24 cellular contexts compared by ENCODE assay signal in the genomic region with DNA sequence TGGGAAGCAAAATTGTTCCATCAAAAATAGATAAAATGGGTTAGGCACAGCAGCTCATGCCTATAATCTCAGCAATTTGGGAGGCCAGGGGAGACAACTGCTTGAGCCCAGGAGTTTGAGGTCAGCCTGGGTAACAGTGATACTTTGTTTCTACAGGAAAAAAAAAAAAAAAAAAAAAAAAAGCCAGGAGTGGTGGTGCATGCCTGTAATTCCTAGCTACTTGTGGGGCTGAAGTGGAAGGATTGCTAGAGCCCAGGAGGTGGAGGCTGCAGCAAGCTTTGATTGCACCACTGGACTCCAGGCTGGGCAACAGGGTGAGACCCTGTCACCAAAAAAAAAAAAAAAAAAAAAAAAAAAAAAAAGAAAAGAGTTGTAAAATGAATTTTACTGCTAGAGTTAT. TPM values are rescaled to one million over a fixed set of nuclear protein-coding genes. Genes with fewer than 3 reads are reported as not detected.
DNase-seq lines count a peak whose midpoint lies in the region; ATAC-seq, FAIRE-seq and TF ChIP-seq lines count a peak whose summit lies in the region.
"Had no signal": no experiment of that assay in that cellular context is flagged by ENCODE, and none has a peak within 500 bp of the region (broad histone marks: within the 10 kb centered on the region; RNA-seq: fewer than 3 reads in every experiment).

No MANE protein-coding gene starts in this region.

- H3K27me3 Mint-ChIP-seq in natural killer cell (ENCODE audit: low read depth in 2 of 2): no peaks in the 10 kb centered on the region
- H3K27me3 Mint-ChIP-seq: activated B cell treated with CpG ODN at 0.5 μM for 24 hours; CD8-positive, alpha-beta memory T cell; stimulated activated naive CD8-positive, alpha-beta T cell treated with anti-CD3 and anti-CD28 coated beads, Interleukin-15, Interleukin-2, amounts not matched to agents 100 ng/mL and 50 ng/mL, for 24 hours had no signal

- no peak overlapping the region for H3K9ac ChIP-seq in GM23248
- H3K9ac ChIP-seq: parathyroid adenoma had no signal

- H3K4me2 ChIP-seq in GM23248 (ENCODE audit: unreplicated experiment): no peak overlapping the region

- no peaks in the 10 kb centered on the region for H3K9me3 Mint-ChIP-seq in natural killer cell
- H3K9me3 Mint-ChIP-seq: activated B cell treated with CpG ODN at 0.5 μM for 24 hours; activated naive CD4-positive, alpha-beta T cell treated with anti-CD3 and anti-CD28 coated beads, Interleukin-2, amount 50 U/mL, for 72 hours; CD8-positive, alpha-beta memory T cell; stimulated activated naive CD8-positive, alpha-beta T cell treated with anti-CD3 and anti-CD28 coated beads, Interleukin-15, Interleukin-2, amounts not matched to agents 100 ng/mL and 50 ng/mL, for 24 hours had no signal

- peak; percentile 6 for DNase-seq in GM23248
- peak; percentile 11 for DNase-seq in LHCN-M2 (ENCODE audit: low read depth)
- DNase-seq in glomerular visceral epithelial cell (ENCODE audit: extremely low spot score): peak; percentile 7
- peak; percentile 28 for DNase-seq in testis
- no peak for DNase-seq in natural killer cell
- DNase-seq in H54 (ENCODE audit: insufficient read length, low spot score): no peak
- DNase-seq: activated B cell treated with CpG ODN at 0.5 μM for 24 hours; activated CD4-positive, alpha-beta T cell treated with anti-CD3 and anti-CD28 coated beads, Interleukin-2, amount 50 U/mL, for 4 hours; CD8-positive, alpha-beta memory T cell; effector CD4-positive, alpha-beta T cell; foreskin melanocyte; GF-D8; hypothalamus; left ventricle myocardium superior; NCI-H1436; NCI-H2107; sigmoid colon; stimulated activated CD4-positive, alpha-beta T cell treated with anti-CD3 and anti-CD28 coated beads, Interleukin-15, amount 100 ng/mL, for 24 hours; SW 1271 had no signal

- no peak overlapping the region for H2AFZ ChIP-seq in GM23248
- H2AFZ ChIP-seq: parathyroid adenoma had no signal

- H3F3A ChIP-seq in GM23248 (ENCODE audit: insufficient read depth): no peaks in the 10 kb centered on the region

- no peaks in the 10 kb centered on the region for H3K36me3 Mint-ChIP-seq in natural killer cell
- H3K36me3 Mint-ChIP-seq: activated naive CD4-positive, alpha-beta T cell treated with anti-CD3 and anti-CD28 coated beads, Interleukin-2, amount 50 U/mL, for 72 hours; CD8-positive, alpha-beta memory T cell had no signal

- ATAC-seq in natural killer cell (no peak), HG02885 (IDR thresholded peaks at IDR 0.05; ENCODE audit: poor library complexity, unreplicated experiment) (no peak)
- ATAC-seq: activated naive CD4-positive, alpha-beta T cell treated with anti-CD3 and anti-CD28 coated beads, Interleukin-2, amount 50 U/mL, for 72 hours; left ventricle myocardium superior had no signal

- no peak overlapping the region for H3K27ac ChIP-seq in GM23248
- no peak overlapping the region for H3K27ac ChIP-seq in testis
- H3K27ac ChIP-seq: parathyroid adenoma, sigmoid colon, thyroid gland had no signal

- H4K20me1 ChIP-seq in GM23248 (ENCODE audit: insufficient read depth): no peaks in the 10 kb centered on the region

- no peak overlapping the region for H3K4me3 ChIP-seq in GM23248
- no peak overlapping the region for H3K4me3 ChIP-seq in testis
- H3K4me3 ChIP-seq: sigmoid colon, thyroid gland had no signal

- H3K27ac Mint-ChIP-seq in natural killer cell: no peak overlapping the region
- H3K27ac Mint-ChIP-seq: activated B cell treated with CpG ODN at 0.5 μM for 24 hours; activated naive CD4-positive, alpha-beta T cell treated with anti-CD3 and anti-CD28 coated beads, Interleukin-2, amount 50 U/mL, for 72 hours; stimulated activated naive CD8-positive, alpha-beta T cell treated with anti-CD3 and anti-CD28 coated beads, Interleukin-15, Interleukin-2, amounts not matched to agents 100 ng/mL and 50 ng/mL, for 24 hours had no signal

- in situ Hi-C loops in GM23248 (cut with MboI): no loop called here

- H3K27me3 ChIP-seq in GM23248 (replicated peaks; ENCODE audit: insufficient read depth) (no peaks in the 10 kb centered on the region), testis (no peaks in the 10 kb centered on the region)
- H3K27me3 ChIP-seq: sigmoid colon, thyroid gland had no signal

- H3K36me3 ChIP-seq in GM23248 (ENCODE audit: low read depth) (peaks cover 7% of the 10 kb centered on the region; the same call in 1 of the 2 replicates), testis (ENCODE audit: low read depth, missing control alignments) (no peaks in the 10 kb centered on the region)
- H3K36me3 ChIP-seq: sigmoid colon, thyroid gland had no signal

- no peak for TF ChIP-seq CTCF in testis (IDR thresholded peaks at IDR 0.05)
- TF ChIP-seq CTCF in natural killer cell (IDR thresholded peaks at IDR 0.05): no peak

- H3K9me3 ChIP-seq in GM23248 (ENCODE audit: low read depth) (no peaks in the 10 kb centered on the region), testis (no peaks in the 10 kb centered on the region)
- H3K9me3 ChIP-seq: sigmoid colon, thyroid gland had no signal

- H3K9me2 ChIP-seq in GM23248 (ENCODE audit: insufficient read depth): no peaks in the 10 kb centered on the region

- no peaks in the 10 kb centered on the region for H3K4me1 ChIP-seq in GM23248 (ENCODE audit: insufficient read depth)
- H3K4me1 ChIP-seq in testis: no peaks in the 10 kb centered on the region
- H3K4me1 ChIP-seq: parathyroid adenoma, sigmoid colon, thyroid gland had no signal

- H3K4me3 Mint-ChIP-seq in natural killer cell: no peak overlapping the region
- H3K4me3 Mint-ChIP-seq: activated B cell treated with CpG ODN at 0.5 μM for 24 hours; CD8-positive, alpha-beta memory T cell; stimulated activated naive CD8-positive, alpha-beta T cell treated with anti-CD3 and anti-CD28 coated beads, Interleukin-15, Interleukin-2, amounts not matched to agents 100 ng/mL and 50 ng/mL, for 24 hours had no signal

- intact Hi-C loops in testis (cut with DNase I; ENCODE audit: low total_unique reads) (no loop called here), natural killer cell (cut with micrococcal nuclease) (no loop called here)

- H3K4me1 Mint-ChIP-seq in natural killer cell: no peaks in the 10 kb centered on the region
- H3K4me1 Mint-ChIP-seq: activated B cell treated with CpG ODN at 0.5 μM for 24 hours; CD8-positive, alpha-beta memory T cell had no signal

- TF ChIP-seq POLR2A in testis (IDR thresholded peaks at IDR 0.05) (no peak), H54 (IDR thresholded peaks at IDR 0.05; ENCODE audit: low read depth, low read length) (no peak)

- no peaks in the 10 kb centered on the region for H3K79me2 ChIP-seq in GM23248 (ENCODE audit: insufficient read depth)
- H3K79me2 ChIP-seq: parathyroid adenoma had no signal

- FAIRE-seq in H54 (lab: Jason Lieb, UNC): no peak

RNA-seq across cellular contexts. Expression of a gene that starts 49.6 kb away (rescaled TPM):
- 7.8 and 12.5 TPM in 2 replicates for total RNA-seq in GM23248 (2014; rRNA removed; shearing (Covaris generic))
- polyA plus RNA-seq in GM23248 (2016; fragmentation: Nextera tagmentation; extraction: Ambion mirVana) (8.7 and 9.1 TPM in 2 replicates), testis (ENCODE audit: insufficient read depth, low read depth, low replicate concordance) (9.5 TPM)
- total RNA-seq in LHCN-M2 (2014; rRNA removed) (32.3 and 38.1 TPM in 2 replicates), testis (10 to 100 TPM; 14.4 to 22.5 TPM), natural killer cell (1 to 10 TPM; 3.7 to 6.9 (median 5.5) TPM)
- 3.3 TPM for polyA plus RNA-seq in LHCN-M2 (2012)

RNA-seq across cellular contexts. Expression of a gene that starts 49.9 kb away (rescaled TPM):
- 11.0 and 15.9 TPM in 2 replicates for total RNA-seq in GM23248 (2014; rRNA removed; shearing (Covaris generic))
- polyA plus RNA-seq in GM23248 (2016; fragmentation: Nextera tagmentation; extraction: Ambion mirVana) (11.1 and 13.1 TPM in 2 replicates), testis (ENCODE audit: insufficient read depth, low read depth, low replicate concordance) (8.2 TPM)
- total RNA-seq in LHCN-M2 (2014; rRNA removed) (13.7 and 15.2 TPM in 2 replicates), testis (10 to 100 TPM; 14.8 to 25.7 TPM), natural killer cell (10 to 100 TPM in 1 of 3 donors, 1 to 10 TPM in 2; 7.4 to 12.1 (median 9.1) TPM)
- polyA plus RNA-seq in LHCN-M2 (2012): 3.3 TPM

Comparison
In these comparisons a context has a peak if more than half of its experiments do, and no peak if none do; other contexts are left out.
1. DNase-seq: peak in GM23248 (single experiment), LHCN-M2 (single experiment), glomerular visceral epithelial cell (single experiment) and testis (single experiment); none in natural killer cell (single experiment) and H54 (single experiment).